ENCODE assay signal across 24 cellular contexts in genomic region chr7:2045559-2046405, GRCh38.
DNase-seq lines count a peak whose midpoint lies in the region; ATAC-seq and TF ChIP-seq lines count a peak whose summit lies in the region.
"Had no signal": no experiment of that assay in that cellular context is flagged by ENCODE, and none has a peak within 500 bp of the region (broad histone marks: within the 10 kb centered on the region; RNA-seq: fewer than 3 reads in every experiment).

No MANE protein-coding gene starts in this region.

- intact Hi-C loops in A673 (cut with micrococcal nuclease; ENCODE audit: unreplicated experiment) (no loop called here), psoas muscle (cut with DNase I) (no loop called here)

- H3K27me3 ChIP-seq in A673 (replicated peaks; ENCODE audit: insufficient read depth, low read depth, low read length, poor library complexity) (no peaks in the 10 kb centered on the region), BLaER1 (no peaks in the 10 kb centered on the region), psoas muscle (ENCODE audit: insufficient read depth in 3 of 3, low read length in 2 of 3) (no peaks in the 10 kb centered on the region)
- H3K27me3 ChIP-seq: thyroid gland had no signal

- CTCF ChIA-PET in A673 (lab: Charles Lee): no interaction called here

- H3K4me2 ChIP-seq in BLaER1: peak overlapping the region; percentile 93
- H3K4me2 ChIP-seq: KMS-11 had no signal

- peak overlapping the region; percentile 22; the same call in 1 of the 2 replicates for H3K9ac ChIP-seq in BLaER1
- H3K9ac ChIP-seq: KMS-11 had no signal

- H3K36me3 ChIP-seq in A673 (ENCODE audit: insufficient read depth, low read length, poor library complexity, severe bottlenecking): no peaks in the 10 kb centered on the region
- peaks cover 41% of the 10 kb centered on the region for H3K36me3 ChIP-seq in BLaER1
- no peaks in the 10 kb centered on the region for H3K36me3 ChIP-seq in psoas muscle (ENCODE audit: insufficient read depth in 1 of 2, low read depth in 1 of 2)
- H3K36me3 ChIP-seq: thyroid gland had no signal

- peaks cover 100% of the 10 kb centered on the region for H4K20me1 ChIP-seq in BLaER1

- POLR2A ChIA-PET in A673 (lab: Charles Lee; ENCODE audit: low non-redundant PET): no interaction called here

- no TSS peak for BruUV-seq in A673 (replicated peaks; lab: Mats Ljungman, UMichigan)

- WGBS in psoas muscle, 3 donors: 94 to 96% (median 94%) methylated on average over 25 of the region's 25 CpGs

- no peaks in the 10 kb centered on the region for H3K9me3 ChIP-seq in A673 (ENCODE audit: low read depth, low read length, poor library complexity, severe bottlenecking)
- H3K9me3 ChIP-seq in BLaER1: no peaks in the 10 kb centered on the region
- H3K9me3 ChIP-seq in psoas muscle: no peaks in the 10 kb centered on the region
- H3K9me3 ChIP-seq: thyroid gland had no signal

- no peak for TF ChIP-seq CTCF in A673 (conservative IDR thresholded peaks at IDR 0.05; ENCODE audit: low read depth, low read length)
- no peak for TF ChIP-seq CTCF in psoas muscle (IDR thresholded peaks at IDR 0.05)

- no peak for DNase-seq in A673 (ENCODE audit: low spot score)
- peak; percentile 45 for DNase-seq in islet precursor cell
- DNase-seq in psoas muscle: peak; percentile 11 to 26
- DNase-seq in stimulated activated CD4-positive, alpha-beta T cell treated with anti-CD3 and anti-CD28 coated beads, Interleukin-15, amount 100 ng/mL, for 24 hours: no peak
- DNase-seq in NCI-H1048 (lab: John Stamatoyannopoulos, UW): no peak
- DNase-seq in A172 (ENCODE audit: low spot score): no peak
- DNase-seq: activated B cell treated with CpG ODN at 0.5 μM for 24 hours; activated CD4-positive, alpha-beta T cell treated with anti-CD3 and anti-CD28 coated beads, Interleukin-2, amount 50 U/mL, for 48 hours; activated gamma-delta T cell; amygdala; DMS53; effector memory CD8-positive, alpha-beta T cell; foreskin fibroblast; GDM1; hippocampal formation; NCI-H146; SHP77; stimulated activated CD4-positive, alpha-beta T cell treated with anti-CD3 and anti-CD28 coated beads, Interleukin-4, amount 100 ng/mL, for 24 hours; stimulated activated naive CD4-positive, alpha-beta T cell treated with Interleukin-2 at 50 U/mL for 16 hours; SW 1271; thyroid gland had no signal

- peaks cover 30% of the 10 kb centered on the region for H3K4me1 ChIP-seq in A673 (ENCODE audit: insufficient read depth, low read length, poor library complexity, severe bottlenecking)
- H3K4me1 ChIP-seq in BLaER1: peaks cover 99% of the 10 kb centered on the region
- peaks cover 3% of the 10 kb centered on the region for H3K4me1 ChIP-seq in psoas muscle
- H3K4me1 ChIP-seq: thyroid gland had no signal

- no peak for ATAC-seq in psoas muscle

- H3K27ac ChIP-seq in A673 (ENCODE audit: low read depth, low read length, poor library complexity, severe bottlenecking) (peak overlapping the region; percentile 40), BLaER1 (peak overlapping the region; percentile 4; the same call in 1 of the 2 replicates), psoas muscle (no peak overlapping the region)
- H3K27ac ChIP-seq: coronary artery, KMS-11, thyroid gland had no signal

- H3K4me3 ChIP-seq in A673 (ENCODE audit: low read depth, low read length, poor library complexity, severe bottlenecking) (no peak overlapping the region), BLaER1 (no peak overlapping the region), psoas muscle (no peak overlapping the region)
- H3K4me3 ChIP-seq: coronary artery, thyroid gland had no signal

Comparison
In these comparisons a context has a peak if more than half of its experiments do, and no peak if none do; other contexts are left out.
1. DNase-seq: peak in islet precursor cell (single experiment) and psoas muscle (2 of 2); none in A673 (single experiment), stimulated activated CD4-positive, alpha-beta T cell treated with anti-CD3 and anti-CD28 coated beads, Interleukin-15, amount 100 ng/mL, for 24 hours (single experiment), NCI-H1048 (single experiment) and A172 (single experiment).